ENCODE assay signal across 1 cellular context in the genomic region with DNA sequence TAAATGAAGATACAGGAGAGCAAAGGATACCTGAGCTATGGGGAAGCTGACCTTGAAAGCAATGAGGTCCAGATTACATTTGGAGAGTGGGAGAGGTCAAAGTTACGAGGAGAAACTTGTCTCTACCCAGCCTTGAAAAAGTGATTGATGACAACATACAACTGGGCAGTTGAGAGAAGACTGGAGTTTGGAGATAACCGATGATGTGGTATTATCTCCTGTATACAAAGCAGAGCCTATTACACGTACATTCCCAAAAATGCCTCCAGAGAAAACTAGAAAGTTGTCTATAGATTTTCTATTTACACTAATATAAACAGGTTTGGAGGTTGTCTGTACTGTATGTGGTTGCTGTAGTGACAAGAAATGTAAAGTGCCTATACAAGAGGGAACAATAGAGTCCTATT.
A peak's percentile ranks its signal among the peaks of the same experiment; 100 is the strongest.
TF ChIP-seq lines count a peak whose summit lies in the region.

No MANE protein-coding gene starts in this region.

TF ChIP-seq in K562, 482 proteins besides CTCF, POLR2A, EP300 and RAD21 (continues in another document):
- TF ChIP-seq, protein P1, sequence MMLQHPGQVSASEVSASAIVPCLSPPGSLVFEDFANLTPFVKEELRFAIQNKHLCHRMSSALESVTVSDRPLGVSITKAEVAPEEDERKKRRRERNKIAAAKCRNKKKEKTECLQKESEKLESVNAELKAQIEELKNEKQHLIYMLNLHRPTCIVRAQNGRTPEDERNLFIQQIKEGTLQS (IDR thresholded peaks at IDR 0.05): peak; percentile 85
- TF ChIP-seq, protein P1 (CRISPR knock-in tag; conservative IDR thresholded peaks at IDR 0.05): no peak
- TF ChIP-seq, protein P2, sequence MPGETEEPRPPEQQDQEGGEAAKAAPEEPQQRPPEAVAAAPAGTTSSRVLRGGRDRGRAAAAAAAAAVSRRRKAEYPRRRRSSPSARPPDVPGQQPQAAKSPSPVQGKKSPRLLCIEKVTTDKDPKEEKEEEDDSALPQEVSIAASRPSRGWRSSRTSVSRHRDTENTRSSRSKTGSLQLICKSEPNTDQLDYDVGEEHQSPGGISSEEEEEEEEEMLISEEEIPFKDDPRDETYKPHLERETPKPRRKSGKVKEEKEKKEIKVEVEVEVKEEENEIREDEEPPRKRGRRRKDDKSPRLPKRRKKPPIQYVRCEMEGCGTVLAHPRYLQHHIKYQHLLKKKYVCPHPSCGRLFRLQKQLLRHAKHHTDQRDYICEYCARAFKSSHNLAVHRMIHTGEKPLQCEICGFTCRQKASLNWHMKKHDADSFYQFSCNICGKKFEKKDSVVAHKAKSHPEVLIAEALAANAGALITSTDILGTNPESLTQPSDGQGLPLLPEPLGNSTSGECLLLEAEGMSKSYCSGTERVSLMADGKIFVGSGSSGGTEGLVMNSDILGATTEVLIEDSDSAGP (CRISPR knock-in tag; IDR thresholded peaks at IDR 0.05): no peak
- TF ChIP-seq EHMT2 (IDR thresholded peaks at IDR 0.05) (peak; percentile 74), SIRT6 (IDR thresholded peaks at IDR 0.05; ENCODE audit: low read depth, low read length) (no peak), FOXA1 (IDR thresholded peaks at IDR 0.05; ENCODE audit: borderline replicate concordance) (no peak), MCM3 (IDR thresholded peaks at IDR 0.05) (no peak), MYC (IDR thresholded peaks at IDR 0.05; ENCODE audit: low read depth, low read length) (0 out of 2 replicates have a peak, but pooled peaks have one; percentile 24), MYC (CRISPR knock-in tag; IDR thresholded peaks at IDR 0.05; ENCODE audit: borderline replicate concordance, low read depth) (no peak), ZNF217 (CRISPR knock-in tag; IDR thresholded peaks at IDR 0.05) (no peak), CC2D1A (IDR thresholded peaks at IDR 0.05) (peak; percentile 76; the same call in 1 of the 2 replicates), STAG1 (CRISPR knock-in tag; IDR thresholded peaks at IDR 0.05; ENCODE audit: borderline replicate concordance) (no peak), ZNF780A (CRISPR knock-in tag; IDR thresholded peaks at IDR 0.05) (no peak), XRCC4 (IDR thresholded peaks at IDR 0.05; ENCODE audit: extremely low read depth, insufficient read depth, insufficient read length) (no peak), CHD4 (IDR thresholded peaks at IDR 0.05; ENCODE audit: insufficient read depth, insufficient replicate concordance, low read depth, low read length, poor library complexity, severe bottlenecking) (no peak), ERF (CRISPR knock-in tag; IDR thresholded peaks at IDR 0.05) (no peak), KAT8 (IDR thresholded peaks at IDR 0.05; ENCODE audit: low read depth) (no peak), CBX1 (IDR thresholded peaks at IDR 0.05; ENCODE audit: low read depth) (no peak), MAFK (IDR thresholded peaks at IDR 0.05; ENCODE audit: low read length) (peak; percentile 29; the same call in 1 of the 2 replicates), TAF7 (tag; IDR thresholded peaks at IDR 0.05) (no peak), MCM2 (IDR thresholded peaks at IDR 0.05; ENCODE audit: low read depth) (no peak), CTBP1 (IDR thresholded peaks at IDR 0.05; ENCODE audit: borderline replicate concordance) (peak; percentile 94), PTTG1 (tag; IDR thresholded peaks at IDR 0.05; ENCODE audit: low read depth) (no peak), ASH1L (IDR thresholded peaks at IDR 0.05; ENCODE audit: borderline replicate concordance, low read depth, partially characterized antibody) (no peak), RBM25 (IDR thresholded peaks at IDR 0.05; ENCODE audit: low read depth, low read length, severe bottlenecking) (no peak), PHTF2 (CRISPR knock-in tag; IDR thresholded peaks at IDR 0.05) (no peak)
- TF ChIP-seq, protein P3, sequence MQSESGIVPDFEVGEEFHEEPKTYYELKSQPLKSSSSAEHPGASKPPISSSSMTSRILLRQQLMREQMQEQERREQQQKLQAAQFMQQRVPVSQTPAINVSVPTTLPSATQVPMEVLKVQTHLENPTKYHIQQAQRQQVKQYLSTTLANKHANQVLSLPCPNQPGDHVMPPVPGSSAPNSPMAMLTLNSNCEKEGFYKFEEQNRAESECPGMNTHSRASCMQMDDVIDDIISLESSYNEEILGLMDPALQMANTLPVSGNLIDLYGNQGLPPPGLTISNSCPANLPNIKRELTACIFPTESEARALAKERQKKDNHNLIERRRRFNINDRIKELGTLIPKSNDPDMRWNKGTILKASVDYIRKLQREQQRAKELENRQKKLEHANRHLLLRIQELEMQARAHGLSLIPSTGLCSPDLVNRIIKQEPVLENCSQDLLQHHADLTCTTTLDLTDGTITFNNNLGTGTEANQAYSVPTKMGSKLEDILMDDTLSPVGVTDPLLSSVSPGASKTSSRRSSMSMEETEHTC (IDR thresholded peaks at IDR 0.05): no peak
- TF ChIP-seq, protein P4, sequence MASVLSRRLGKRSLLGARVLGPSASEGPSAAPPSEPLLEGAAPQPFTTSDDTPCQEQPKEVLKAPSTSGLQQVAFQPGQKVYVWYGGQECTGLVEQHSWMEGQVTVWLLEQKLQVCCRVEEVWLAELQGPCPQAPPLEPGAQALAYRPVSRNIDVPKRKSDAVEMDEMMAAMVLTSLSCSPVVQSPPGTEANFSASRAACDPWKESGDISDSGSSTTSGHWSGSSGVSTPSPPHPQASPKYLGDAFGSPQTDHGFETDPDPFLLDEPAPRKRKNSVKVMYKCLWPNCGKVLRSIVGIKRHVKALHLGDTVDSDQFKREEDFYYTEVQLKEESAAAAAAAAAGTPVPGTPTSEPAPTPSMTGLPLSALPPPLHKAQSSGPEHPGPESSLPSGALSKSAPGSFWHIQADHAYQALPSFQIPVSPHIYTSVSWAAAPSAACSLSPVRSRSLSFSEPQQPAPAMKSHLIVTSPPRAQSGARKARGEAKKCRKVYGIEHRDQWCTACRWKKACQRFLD (CRISPR knock-in tag; IDR thresholded peaks at IDR 0.05): peak; percentile 85
- TF ChIP-seq, protein P5, sequence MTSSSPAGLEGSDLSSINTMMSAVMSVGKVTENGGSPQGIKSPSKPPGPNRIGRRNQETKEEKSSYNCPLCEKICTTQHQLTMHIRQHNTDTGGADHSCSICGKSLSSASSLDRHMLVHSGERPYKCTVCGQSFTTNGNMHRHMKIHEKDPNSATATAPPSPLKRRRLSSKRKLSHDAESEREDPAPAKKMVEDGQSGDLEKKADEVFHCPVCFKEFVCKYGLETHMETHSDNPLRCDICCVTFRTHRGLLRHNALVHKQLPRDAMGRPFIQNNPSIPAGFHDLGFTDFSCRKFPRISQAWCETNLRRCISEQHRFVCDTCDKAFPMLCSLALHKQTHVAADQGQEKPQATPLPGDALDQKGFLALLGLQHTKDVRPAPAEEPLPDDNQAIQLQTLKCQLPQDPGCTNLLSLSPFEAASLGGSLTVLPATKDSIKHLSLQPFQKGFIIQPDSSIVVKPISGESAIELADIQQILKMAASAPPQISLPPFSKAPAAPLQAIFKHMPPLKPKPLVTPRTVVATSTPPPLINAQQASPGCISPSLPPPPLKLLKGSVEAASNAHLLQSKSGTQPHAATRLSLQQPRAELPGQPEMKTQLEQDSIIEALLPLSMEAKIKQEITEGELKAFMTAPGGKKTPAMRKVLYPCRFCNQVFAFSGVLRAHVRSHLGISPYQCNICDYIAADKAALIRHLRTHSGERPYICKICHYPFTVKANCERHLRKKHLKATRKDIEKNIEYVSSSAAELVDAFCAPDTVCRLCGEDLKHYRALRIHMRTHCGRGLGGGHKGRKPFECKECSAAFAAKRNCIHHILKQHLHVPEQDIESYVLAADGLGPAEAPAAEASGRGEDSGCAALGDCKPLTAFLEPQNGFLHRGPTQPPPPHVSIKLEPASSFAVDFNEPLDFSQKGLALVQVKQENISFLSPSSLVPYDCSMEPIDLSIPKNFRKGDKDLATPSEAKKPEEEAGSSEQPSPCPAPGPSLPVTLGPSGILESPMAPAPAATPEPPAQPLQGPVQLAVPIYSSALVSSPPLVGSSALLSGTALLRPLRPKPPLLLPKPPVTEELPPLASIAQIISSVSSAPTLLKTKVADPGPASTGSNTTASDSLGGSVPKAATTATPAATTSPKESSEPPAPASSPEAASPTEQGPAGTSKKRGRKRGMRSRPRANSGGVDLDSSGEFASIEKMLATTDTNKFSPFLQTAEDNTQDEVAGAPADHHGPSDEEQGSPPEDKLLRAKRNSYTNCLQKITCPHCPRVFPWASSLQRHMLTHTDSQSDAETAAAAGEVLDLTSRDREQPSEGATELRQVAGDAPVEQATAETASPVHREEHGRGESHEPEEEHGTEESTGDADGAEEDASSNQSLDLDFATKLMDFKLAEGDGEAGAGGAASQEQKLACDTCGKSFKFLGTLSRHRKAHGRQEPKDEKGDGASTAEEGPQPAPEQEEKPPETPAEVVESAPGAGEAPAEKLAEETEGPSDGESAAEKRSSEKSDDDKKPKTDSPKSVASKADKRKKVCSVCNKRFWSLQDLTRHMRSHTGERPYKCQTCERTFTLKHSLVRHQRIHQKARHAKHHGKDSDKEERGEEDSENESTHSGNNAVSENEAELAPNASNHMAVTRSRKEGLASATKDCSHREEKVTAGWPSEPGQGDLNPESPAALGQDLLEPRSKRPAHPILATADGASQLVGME (CRISPR knock-in tag; IDR thresholded peaks at IDR 0.05): no peak
- TF ChIP-seq, protein P6, sequence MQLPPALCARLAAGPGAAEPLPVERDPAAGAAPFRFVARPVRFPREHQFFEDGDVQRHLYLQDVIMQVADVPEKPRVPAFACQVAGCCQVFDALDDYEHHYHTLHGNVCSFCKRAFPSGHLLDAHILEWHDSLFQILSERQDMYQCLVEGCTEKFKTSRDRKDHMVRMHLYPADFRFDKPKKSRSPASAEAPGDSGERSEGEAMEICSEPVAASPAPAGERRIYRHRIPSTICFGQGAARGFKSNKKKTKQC (CRISPR knock-in tag; IDR thresholded peaks at IDR 0.05): no peak
- TF ChIP-seq, protein P7, sequence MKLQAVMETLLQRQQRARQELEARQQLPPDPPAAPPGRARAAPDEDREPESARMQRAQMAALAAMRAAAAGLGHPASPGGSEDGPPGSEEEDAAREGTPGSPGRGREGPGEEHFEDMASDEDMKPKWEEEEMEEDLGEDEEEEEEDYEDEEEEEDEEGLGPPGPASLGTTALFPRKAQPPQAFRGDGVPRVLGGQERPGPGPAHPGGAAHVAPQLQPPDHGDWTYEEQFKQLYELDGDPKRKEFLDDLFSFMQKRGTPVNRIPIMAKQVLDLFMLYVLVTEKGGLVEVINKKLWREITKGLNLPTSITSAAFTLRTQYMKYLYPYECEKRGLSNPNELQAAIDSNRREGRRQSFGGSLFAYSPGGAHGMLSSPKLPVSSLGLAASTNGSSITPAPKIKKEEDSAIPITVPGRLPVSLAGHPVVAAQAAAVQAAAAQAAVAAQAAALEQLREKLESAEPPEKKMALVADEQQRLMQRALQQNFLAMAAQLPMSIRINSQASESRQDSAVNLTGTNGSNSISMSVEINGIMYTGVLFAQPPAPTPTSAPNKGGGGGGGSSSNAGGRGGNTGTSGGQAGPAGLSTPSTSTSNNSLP (IDR thresholded peaks at IDR 0.05; ENCODE audit: borderline replicate concordance, low read depth, low read length): 0 out of 2 replicates have a peak, but pooled peaks have one; percentile 39
- TF ChIP-seq, protein P8, sequence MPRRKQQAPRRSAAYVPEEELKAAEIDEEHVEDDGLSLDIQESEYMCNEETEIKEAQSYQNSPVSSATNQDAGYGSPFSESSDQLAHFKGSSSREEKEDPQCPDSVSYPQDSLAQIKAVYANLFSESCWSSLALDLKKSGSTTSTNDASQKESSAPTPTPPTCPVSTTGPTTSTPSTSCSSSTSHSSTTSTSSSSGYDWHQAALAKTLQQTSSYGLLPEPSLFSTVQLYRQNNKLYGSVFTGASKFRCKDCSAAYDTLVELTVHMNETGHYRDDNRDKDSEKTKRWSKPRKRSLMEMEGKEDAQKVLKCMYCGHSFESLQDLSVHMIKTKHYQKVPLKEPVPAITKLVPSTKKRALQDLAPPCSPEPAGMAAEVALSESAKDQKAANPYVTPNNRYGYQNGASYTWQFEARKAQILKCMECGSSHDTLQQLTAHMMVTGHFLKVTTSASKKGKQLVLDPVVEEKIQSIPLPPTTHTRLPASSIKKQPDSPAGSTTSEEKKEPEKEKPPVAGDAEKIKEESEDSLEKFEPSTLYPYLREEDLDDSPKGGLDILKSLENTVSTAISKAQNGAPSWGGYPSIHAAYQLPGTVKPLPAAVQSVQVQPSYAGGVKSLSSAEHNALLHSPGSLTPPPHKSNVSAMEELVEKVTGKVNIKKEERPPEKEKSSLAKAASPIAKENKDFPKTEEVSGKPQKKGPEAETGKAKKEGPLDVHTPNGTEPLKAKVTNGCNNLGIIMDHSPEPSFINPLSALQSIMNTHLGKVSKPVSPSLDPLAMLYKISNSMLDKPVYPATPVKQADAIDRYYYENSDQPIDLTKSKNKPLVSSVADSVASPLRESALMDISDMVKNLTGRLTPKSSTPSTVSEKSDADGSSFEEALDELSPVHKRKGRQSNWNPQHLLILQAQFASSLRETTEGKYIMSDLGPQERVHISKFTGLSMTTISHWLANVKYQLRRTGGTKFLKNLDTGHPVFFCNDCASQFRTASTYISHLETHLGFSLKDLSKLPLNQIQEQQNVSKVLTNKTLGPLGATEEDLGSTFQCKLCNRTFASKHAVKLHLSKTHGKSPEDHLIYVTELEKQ (CRISPR knock-in tag; IDR thresholded peaks at IDR 0.05): 0 out of 2 replicates have a peak, but pooled peaks have one; percentile 4
- TF ChIP-seq, protein P9, sequence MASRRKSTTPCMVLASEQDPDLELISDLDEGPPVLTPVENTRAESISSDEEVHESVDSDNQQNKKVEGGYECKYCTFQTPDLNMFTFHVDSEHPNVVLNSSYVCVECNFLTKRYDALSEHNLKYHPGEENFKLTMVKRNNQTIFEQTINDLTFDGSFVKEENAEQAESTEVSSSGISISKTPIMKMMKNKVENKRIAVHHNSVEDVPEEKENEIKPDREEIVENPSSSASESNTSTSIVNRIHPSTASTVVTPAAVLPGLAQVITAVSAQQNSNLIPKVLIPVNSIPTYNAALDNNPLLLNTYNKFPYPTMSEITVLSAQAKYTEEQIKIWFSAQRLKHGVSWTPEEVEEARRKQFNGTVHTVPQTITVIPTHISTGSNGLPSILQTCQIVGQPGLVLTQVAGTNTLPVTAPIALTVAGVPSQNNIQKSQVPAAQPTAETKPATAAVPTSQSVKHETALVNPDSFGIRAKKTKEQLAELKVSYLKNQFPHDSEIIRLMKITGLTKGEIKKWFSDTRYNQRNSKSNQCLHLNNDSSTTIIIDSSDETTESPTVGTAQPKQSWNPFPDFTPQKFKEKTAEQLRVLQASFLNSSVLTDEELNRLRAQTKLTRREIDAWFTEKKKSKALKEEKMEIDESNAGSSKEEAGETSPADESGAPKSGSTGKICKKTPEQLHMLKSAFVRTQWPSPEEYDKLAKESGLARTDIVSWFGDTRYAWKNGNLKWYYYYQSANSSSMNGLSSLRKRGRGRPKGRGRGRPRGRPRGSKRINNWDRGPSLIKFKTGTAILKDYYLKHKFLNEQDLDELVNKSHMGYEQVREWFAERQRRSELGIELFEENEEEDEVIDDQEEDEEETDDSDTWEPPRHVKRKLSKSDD (conservative IDR thresholded peaks at IDR 0.05; ENCODE audit: low read length): no peak
- TF ChIP-seq, protein P10, sequence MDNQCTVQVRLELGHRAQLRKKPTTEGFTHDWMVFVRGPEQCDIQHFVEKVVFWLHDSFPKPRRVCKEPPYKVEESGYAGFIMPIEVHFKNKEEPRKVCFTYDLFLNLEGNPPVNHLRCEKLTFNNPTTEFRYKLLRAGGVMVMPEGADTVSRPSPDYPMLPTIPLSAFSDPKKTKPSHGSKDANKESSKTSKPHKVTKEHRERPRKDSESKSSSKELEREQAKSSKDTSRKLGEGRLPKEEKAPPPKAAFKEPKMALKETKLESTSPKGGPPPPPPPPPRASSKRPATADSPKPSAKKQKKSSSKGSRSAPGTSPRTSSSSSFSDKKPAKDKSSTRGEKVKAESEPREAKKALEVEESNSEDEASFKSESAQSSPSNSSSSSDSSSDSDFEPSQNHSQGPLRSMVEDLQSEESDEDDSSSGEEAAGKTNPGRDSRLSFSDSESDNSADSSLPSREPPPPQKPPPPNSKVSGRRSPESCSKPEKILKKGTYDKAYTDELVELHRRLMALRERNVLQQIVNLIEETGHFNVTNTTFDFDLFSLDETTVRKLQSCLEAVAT (IDR thresholded peaks at IDR 0.05): peak in 1 of 2 experiments; percentile 57; a peak in 1 of 4 replicates
